In the genomic region with DNA sequence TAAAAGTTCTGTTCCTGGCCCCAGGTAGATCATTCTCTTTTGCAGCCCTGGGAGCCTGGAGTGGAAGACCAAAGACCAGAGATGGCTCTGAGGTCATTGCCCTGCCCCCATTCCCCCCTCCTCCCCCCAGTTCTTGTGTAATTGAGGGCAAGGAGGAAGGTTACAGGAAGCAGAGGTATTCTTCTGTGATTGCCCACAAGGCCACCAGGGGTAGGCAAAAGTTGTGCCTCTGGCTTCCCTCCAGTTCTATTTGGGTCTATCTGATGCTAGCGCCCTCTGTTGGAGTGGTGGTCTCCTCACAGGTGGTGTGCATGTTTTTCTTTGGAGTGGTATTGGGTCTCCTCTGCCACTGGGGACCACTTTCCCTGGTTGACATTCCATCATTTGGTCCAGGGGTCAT, we compare ENCODE assay signal across 8 cellular contexts. TPM values are rescaled to one million over a fixed set of nuclear protein-coding genes. Genes with fewer than 3 reads are reported as not detected.
A peak's percentile ranks its signal among the peaks of the same experiment; 100 is the strongest.
DNase-seq lines count a peak whose midpoint lies in the region; ATAC-seq and TF ChIP-seq lines count a peak whose summit lies in the region.

No MANE protein-coding gene starts in this region.

- WGBS in stomach, 5 donors = 69 to 100% (median 78%) methylated on average over 1 of the region's 1 CpG

- peaks cover 18% of the 10 kb centered on the region for H3K4me1 ChIP-seq in parathyroid adenoma
- peaks cover 0 to 5% (median 0%) of the 10 kb centered on the region in 4 donors for H3K4me1 ChIP-seq in stomach

- DNase-seq in NCI-H82 treated with DMSO at 0.1 percent for 48 hours (lab: John Stamatoyannopoulos, UW; ENCODE audit: unreplicated experiment) (peak; percentile 21), astrocyte of the cerebellum (ENCODE audit: low read depth) (no peak), NCI-H1436 treated with DMSO at 0.1 percent for 48 hours (lab: John Stamatoyannopoulos, UW) (no peak), stomach (no peak)

- no peaks in the 10 kb centered on the region for H3K9me3 ChIP-seq in parathyroid adenoma (ENCODE audit: control insufficient read depth, low read length)
- no peaks in the 10 kb centered on the region for H3K9me3 ChIP-seq in stomach

- no peak overlapping the region for H3K4me2 ChIP-seq in parathyroid adenoma (ENCODE audit: low read length)

- peaks cover 2% of the 10 kb centered on the region for H3K79me2 ChIP-seq in parathyroid adenoma

- intact Hi-C loops in stomach (cut with DNase I; ENCODE audit: low total_unique reads) = no loop called here

- H3K36me3 ChIP-seq in parathyroid adenoma (ENCODE audit: control insufficient read depth, insufficient read depth, low read length) (no peaks in the 10 kb centered on the region), stomach (no peaks in the 10 kb centered on the region)

- H3K4me3 ChIP-seq in astrocyte of the cerebellum (ENCODE audit: low read depth, low read length) (no peak overlapping the region), parathyroid adenoma (ENCODE audit: low read depth, low read length) (no peak overlapping the region), stomach (no peak overlapping the region)

- no peak overlapping the region for H2AFZ ChIP-seq in parathyroid adenoma

- TF ChIP-seq CTCF in GM12872 (IDR thresholded peaks at IDR 0.05; ENCODE audit: insufficient read depth, low read depth, low read length) (peak; percentile 63), astrocyte of the cerebellum (IDR thresholded peaks at IDR 0.05; ENCODE audit: low read depth, low read length, missing control alignments) (peak; percentile 21), parathyroid adenoma (IDR thresholded peaks at IDR 0.05) (peak; percentile 33), stomach (IDR thresholded peaks at IDR 0.05) (no peak)

- no peak overlapping the region for H3K9ac ChIP-seq in parathyroid adenoma

- H3K27ac ChIP-seq in parathyroid adenoma = no peak overlapping the region
- no peak overlapping the region for H3K27ac ChIP-seq in stomach

- in situ Hi-C loops in astrocyte of the cerebellum (cut with HindIII; ENCODE audit: low sequenced_read_pairs) = loop anchor here (5.0 kb wide), 1 partner anchor 188 kb away; no protein-coding TSS in a partner anchor

- H3K27me3 ChIP-seq in parathyroid adenoma (ENCODE audit: control insufficient read depth, insufficient read depth, low read length) (no peaks in the 10 kb centered on the region), stomach (no peaks in the 10 kb centered on the region)

- ATAC-seq in HG02798 (IDR thresholded peaks at IDR 0.05; ENCODE audit: poor library complexity, unreplicated experiment) (no peak), HG02642 (IDR thresholded peaks at IDR 0.05; ENCODE audit: poor library complexity, unreplicated experiment) (no peak)

- TF ChIP-seq POLR2A in stomach (IDR thresholded peaks at IDR 0.05) = no peak

- TF ChIP-seq EP300 in stomach (IDR thresholded peaks at IDR 0.05) = no peak

RNA-seq across cellular contexts. Expression of a gene that starts 41.2 kb away (rescaled TPM):
- total RNA-seq in stomach = 10 to 100 TPM; 14.0 to 95.1 (median 47.3) TPM
- polyA plus RNA-seq in stomach = 10 to 100 TPM in 1 of 3 donors, 1 to 10 TPM in 2; 3.6 to 17.3 (median 8.8) TPM

Comparison
In these comparisons a context has a peak if more than half of its experiments do, and no peak if none do; other contexts are left out.
1. CTCF ChIP-seq: peak in GM12872 (single experiment), astrocyte of the cerebellum (single experiment) and parathyroid adenoma (single experiment); none in stomach (0 of 7).